ENCODE assay signal across 9 cellular contexts in genomic region chr19:40421468-40421778, GRCh38. TPM values are rescaled to one million over a fixed set of nuclear protein-coding genes. Genes with fewer than 3 reads are reported as not detected.
A peak's percentile ranks its signal among the peaks of the same experiment; 100 is the strongest.
DNase-seq lines count a peak whose midpoint lies in the region.
"Had no signal": no experiment of that assay in that cellular context is flagged by ENCODE, and none has a peak within 500 bp of the region (broad histone marks: within the 10 kb centered on the region; RNA-seq: fewer than 3 reads in every experiment).

No MANE protein-coding gene starts in this region.

- DNase-seq in T-helper 1 cell (no peak), immature natural killer cell (no peak), activated gamma-delta T cell treated with Interleukin-2 at 50 U/mL for 16 hours (no peak)
- DNase-seq in stimulated activated CD4-positive, alpha-beta T cell treated with anti-CD3 and anti-CD28 coated beads, Interleukin-12 subunit alpha, Interleukin-12 subunit beta, amount 100 ng/mL, for 4 hours = no peak
- DNase-seq in stimulated activated CD4-positive, alpha-beta T cell treated with anti-CD3 and anti-CD28 coated beads, Interleukin-2, amount 100 ng/mL, for 24 hours = no peak

- H3K27me3 Mint-ChIP-seq in T-helper 1 cell treated with Interleukin-12 subunit alpha and Interleukin-12 subunit beta and Interleukin-4 antibody, amounts not matched to agents 30 μg/mL and 1 μg/mL, for 36 hours (ENCODE audit: low read depth) = no peaks in the 10 kb centered on the region
- H3K27me3 Mint-ChIP-seq in activated naive CD8-positive, alpha-beta T cell = no peaks in the 10 kb centered on the region
- peaks cover 9 to 23% (median 22%) of the 10 kb centered on the region in 3 donors for H3K27me3 Mint-ChIP-seq in immature natural killer cell (ENCODE audit: low read depth in 3 of 3)

- peak overlapping the region; percentile 88 for H3K27ac ChIP-seq in temporal lobe (ENCODE audit: low read depth, low read length)

- H3K36me3 Mint-ChIP-seq in T-helper 1 cell treated with Interleukin-12 subunit alpha and Interleukin-12 subunit beta and Interleukin-4 antibody, amounts not matched to agents 30 μg/mL and 1 μg/mL, for 36 hours (ENCODE audit: low read depth) = peaks cover 10% of the 10 kb centered on the region
- peaks cover 5% of the 10 kb centered on the region for H3K36me3 Mint-ChIP-seq in activated naive CD8-positive, alpha-beta T cell
- H3K36me3 Mint-ChIP-seq in immature natural killer cell = peaks cover 0 to 4% (median 0%) of the 10 kb centered on the region in 3 donors

- no peaks in the 10 kb centered on the region for H3K9me3 Mint-ChIP-seq in T-helper 1 cell treated with Interleukin-12 subunit alpha and Interleukin-12 subunit beta and Interleukin-4 antibody, amounts not matched to agents 30 μg/mL and 1 μg/mL, for 36 hours
- H3K9me3 Mint-ChIP-seq in activated naive CD8-positive, alpha-beta T cell (ENCODE audit: low read depth) = no peaks in the 10 kb centered on the region
- no peaks in the 10 kb centered on the region for H3K9me3 Mint-ChIP-seq in immature natural killer cell

- H3K27ac Mint-ChIP-seq in T-helper 1 cell treated with Interleukin-12 subunit alpha and Interleukin-12 subunit beta and Interleukin-4 antibody, amounts not matched to agents 30 μg/mL and 1 μg/mL, for 36 hours = peak overlapping the region; percentile 91
- H3K27ac Mint-ChIP-seq in activated naive CD8-positive, alpha-beta T cell = peak overlapping the region; percentile 94
- peak overlapping the region; percentile 87 to 97 (median 93) for H3K27ac Mint-ChIP-seq in immature natural killer cell

- H3K4me1 Mint-ChIP-seq in T-helper 1 cell treated with Interleukin-12 subunit alpha and Interleukin-12 subunit beta and Interleukin-4 antibody, amounts not matched to agents 30 μg/mL and 1 μg/mL, for 36 hours (ENCODE audit: low read depth) = peaks cover 43% of the 10 kb centered on the region
- peaks cover 32% of the 10 kb centered on the region for H3K4me1 Mint-ChIP-seq in activated naive CD8-positive, alpha-beta T cell (ENCODE audit: low read depth)
- peaks cover 57 to 70% of the 10 kb centered on the region in 2 donors for H3K4me1 Mint-ChIP-seq in immature natural killer cell

- H3K4me3 Mint-ChIP-seq in T-helper 1 cell treated with Interleukin-12 subunit alpha and Interleukin-12 subunit beta and Interleukin-4 antibody, amounts not matched to agents 30 μg/mL and 1 μg/mL, for 36 hours = peak overlapping the region; percentile 74
- peak overlapping the region; percentile 85 for H3K4me3 Mint-ChIP-seq in activated naive CD8-positive, alpha-beta T cell
- peak overlapping the region; percentile 82 to 89 (median 86) for H3K4me3 Mint-ChIP-seq in immature natural killer cell

RNA-seq across cellular contexts. Expression of gene SERTAD1, which starts 4.4 kb away (rescaled TPM):
- polyA plus RNA-seq in immature natural killer cell = 10 to 100 TPM; 45.2 to 55.2 (median 49.3) TPM
- total RNA-seq in temporal lobe = 0.98 TPM

RNA-seq across cellular contexts. Expression of gene PRX, which starts 8.2 kb away (rescaled TPM):
- polyA plus RNA-seq in immature natural killer cell = 10 to 100 TPM in 1 of 3 donors, 1 to 10 TPM in 1, under 1 TPM in 1; 0.62 to 13.0 (median 1.2) TPM
- 2.5 TPM for total RNA-seq in temporal lobe
- total RNA-seq: HT1080 had no signal

RNA-seq across cellular contexts. Expression of gene SERTAD3, which starts 22.7 kb away (rescaled TPM):
- 10 to 100 TPM; 25.9 to 82.2 (median 62.0) TPM for polyA plus RNA-seq in immature natural killer cell
- 3.4 TPM for total RNA-seq in temporal lobe

RNA-seq across cellular contexts. Expression of gene HIPK4, which starts 31.4 kb away (rescaled TPM):
- polyA plus RNA-seq in immature natural killer cell = under 1 TPM in 1 of 3 donors, not detected in 2; 0.15 TPM
- under 0.01 TPM for total RNA-seq in temporal lobe
- total RNA-seq: HT1080 had no signal

RNA-seq across cellular contexts. Expression of gene BLVRB, which starts 44.1 kb away (rescaled TPM):
- 10 to 100 TPM; 30.8 to 52.5 (median 45.9) TPM for polyA plus RNA-seq in immature natural killer cell
- 17.5 TPM for total RNA-seq in temporal lobe
